Comparison of ENCODE assay signal across 1 cellular context in genomic region chr3:57233799-57234198, GRCh38.
TF ChIP-seq lines count a peak whose summit lies in the region.

No MANE protein-coding gene starts in this region.

TF ChIP-seq in HEK293, 187 proteins besides CTCF, POLR2A, EP300 and RAD21 (continued from another document):
- TF ChIP-seq BCL11A (tag by site-specific recombination; IDR thresholded peaks at IDR 0.05; ENCODE audit: low read depth): no peak
